In genomic region chr1:158124034-158124433, GRCh38 we compare ENCODE assay signal across 20 cellular contexts. TPM values are rescaled to one million over a fixed set of nuclear protein-coding genes. Genes with fewer than 3 reads are reported as not detected.
DNase-seq lines count a peak whose midpoint lies in the region; ATAC-seq and TF ChIP-seq lines count a peak whose summit lies in the region.
"Had no signal": no experiment of that assay in that cellular context is flagged by ENCODE, and none has a peak within 500 bp of the region (broad histone marks: within the 10 kb centered on the region; RNA-seq: fewer than 3 reads in every experiment).

No MANE protein-coding gene starts in this region.

- POLR2A ChIA-PET in MCF 10A (lab: Yijun Ruan, JAX) = interaction anchor here (0.7 to 2.5 kb wide), 7 partner anchors 26 to 544 kb away, joined by 3 to 15 read pairs (median 4); partner anchors contain the start of gene KIRREL1

- H3K36me3 ChIP-seq in breast epithelium (no peaks in the 10 kb centered on the region), RWPE2 (ENCODE audit: low read depth) (no peaks in the 10 kb centered on the region)
- H3K36me3 ChIP-seq: upper lobe of left lung had no signal

- DNase-seq in MCF 10A (ENCODE audit: unreplicated experiment) (peak; percentile 90), breast epithelium (ENCODE audit: low spot score in 2 of 2) (no peak), RWPE2 (ENCODE audit: low spot score) (peak; percentile 79), foreskin keratinocyte (peak; percentile 59 to 88), NCI-H2227 (lab: John Stamatoyannopoulos, UW; ENCODE audit: unreplicated experiment) (no peak), chondrocyte (ENCODE audit: low spot score) (no peak)
- no peak for DNase-seq in activated CD4-positive, alpha-beta T cell treated with anti-CD3 and anti-CD28 coated beads, Interleukin-2, amount 50 U/mL, for 4 hours
- DNase-seq in activated CD8-positive, alpha-beta memory T cell treated with anti-CD3 and anti-CD28 coated beads, Interleukin-2, amount 50 U/mL, for 48 hours = no peak
- DNase-seq: 8988T; activated CD4-positive, alpha-beta T cell treated with anti-CD3 and anti-CD28 coated beads, Interleukin-2, amount 10 ng/mL, durations not matched to agents 24 days and 14 days; activated naive CD8-positive, alpha-beta T cell treated with anti-CD3 and anti-CD28 coated beads for 36 hours; activated T-cell treated with anti-CD3 and anti-CD28 coated beads, Interleukin-2, amount 50 U/mL, for 1 hour; C1 segment of cervical spinal cord; central memory CD4-positive, alpha-beta T cell; effector memory CD4-positive, alpha-beta T cell; KG1; OCI-M1; stimulated activated naive CD8-positive, alpha-beta T cell treated with anti-CD3 and anti-CD28 coated beads, Interleukin-15, Interleukin-2, amounts not matched to agents 100 U/mL and 50 U/mL, for 24 hours; upper lobe of left lung had no signal

- no peaks in the 10 kb centered on the region for H3K9me3 ChIP-seq in breast epithelium
- H3K9me3 ChIP-seq in RWPE2 (ENCODE audit: severe bottlenecking) = no peaks in the 10 kb centered on the region
- H3K9me3 ChIP-seq: upper lobe of left lung had no signal

- H3K27ac Mint-ChIP-seq in MCF 10A (ENCODE audit: low read depth, unreplicated experiment) = peak overlapping the region; percentile 74
- H3K27ac Mint-ChIP-seq in chondrocyte (ENCODE audit: unreplicated experiment) = no peak overlapping the region
- H3K27ac Mint-ChIP-seq: activated CD4-positive, alpha-beta T cell treated with anti-CD3 and anti-CD28 coated beads, Interleukin-2, amount 10 ng/mL, durations not matched to agents 24 days and 14 days; activated naive CD8-positive, alpha-beta T cell treated with anti-CD3 and anti-CD28 coated beads for 36 hours had no signal

- ATAC-seq in RWPE2 (ENCODE audit: low read depth) = peak; percentile 83
- ATAC-seq in foreskin keratinocyte = peak; percentile 88
- ATAC-seq: stimulated activated naive CD8-positive, alpha-beta T cell treated with anti-CD3 and anti-CD28 coated beads, Interleukin-15, Interleukin-2, amounts not matched to agents 100 U/mL and 50 U/mL, for 24 hours had no signal

- H3K27me3 Mint-ChIP-seq in MCF 10A (ENCODE audit: insufficient read depth, unreplicated experiment) (no peaks in the 10 kb centered on the region), chondrocyte (ENCODE audit: low read depth) (peaks cover 33% of the 10 kb centered on the region)

- H3K4me1 Mint-ChIP-seq in MCF 10A (ENCODE audit: insufficient read depth, unreplicated experiment) (peaks cover 14% of the 10 kb centered on the region), chondrocyte (ENCODE audit: low read depth) (peaks cover 3% of the 10 kb centered on the region)
- H3K4me1 Mint-ChIP-seq: activated naive CD8-positive, alpha-beta T cell treated with anti-CD3 and anti-CD28 coated beads for 36 hours had no signal

- no peaks in the 10 kb centered on the region for H3K27me3 ChIP-seq in breast epithelium
- no peaks in the 10 kb centered on the region for H3K27me3 ChIP-seq in RWPE2 (ENCODE audit: insufficient read depth, poor library complexity, severe bottlenecking)
- no peaks in the 10 kb centered on the region for H3K27me3 ChIP-seq in foreskin keratinocyte
- H3K27me3 ChIP-seq: upper lobe of left lung had no signal

- no peaks in the 10 kb centered on the region for H3K9me3 Mint-ChIP-seq in MCF 10A (ENCODE audit: unreplicated experiment)
- no peaks in the 10 kb centered on the region for H3K9me3 Mint-ChIP-seq in chondrocyte (ENCODE audit: low read depth)
- H3K9me3 Mint-ChIP-seq: activated CD4-positive, alpha-beta T cell treated with anti-CD3 and anti-CD28 coated beads, Interleukin-2, amount 10 ng/mL, durations not matched to agents 24 days and 14 days; activated naive CD8-positive, alpha-beta T cell treated with anti-CD3 and anti-CD28 coated beads for 36 hours had no signal

- TF ChIP-seq POLR2A in breast epithelium (IDR thresholded peaks at IDR 0.05) = no peak

- intact Hi-C loops in MCF 10A (cut with micrococcal nuclease) (loop anchor here (2.0 kb wide), 1 partner anchor 87 kb away; no protein-coding TSS in a partner anchor), breast epithelium (cut with DNase I; ENCODE audit: low total_unique reads) (loop anchor here (10.0 kb wide), 1 partner anchor 159 kb away; no protein-coding TSS in a partner anchor)

- no peak for TF ChIP-seq CTCF in MCF 10A (IDR thresholded peaks at IDR 0.05; ENCODE audit: unreplicated experiment)
- TF ChIP-seq CTCF in breast epithelium (IDR thresholded peaks at IDR 0.05) = no peak
- TF ChIP-seq CTCF in RWPE2 (IDR thresholded peaks at IDR 0.05; ENCODE audit: poor library complexity, severe bottlenecking) = no peak
- peak; percentile 19 for TF ChIP-seq CTCF in foreskin keratinocyte (conservative IDR thresholded peaks at IDR 0.05)
- no peak for TF ChIP-seq CTCF in chondrocyte (IDR thresholded peaks at IDR 0.05)

- no peaks in the 10 kb centered on the region for H3K4me1 ChIP-seq in breast epithelium
- peaks cover 15% of the 10 kb centered on the region for H3K4me1 ChIP-seq in RWPE2 (ENCODE audit: insufficient read depth, poor library complexity, severe bottlenecking)
- H3K4me1 ChIP-seq in foreskin keratinocyte = peaks cover 9% of the 10 kb centered on the region
- H3K4me1 ChIP-seq: upper lobe of left lung had no signal

- BruUV-seq in MCF 10A (replicated peaks; lab: Mats Ljungman, UMichigan) = no TSS peak

- no peak overlapping the region for H3K27ac ChIP-seq in breast epithelium
- peak overlapping the region; percentile 32 for H3K27ac ChIP-seq in RWPE2 (ENCODE audit: poor library complexity, severe bottlenecking)
- H3K27ac ChIP-seq in foreskin keratinocyte = no peak overlapping the region
- H3K27ac ChIP-seq: upper lobe of left lung had no signal

- CTCF ChIA-PET in MCF 10A (lab: Yijun Ruan, JAX) = interaction anchor here (0.6 to 33.5 kb wide), 59 partner anchors 8 to 959 kb away, joined by 3 to 2587 read pairs (median 6); partner anchors contain the start of genes CD1D and KIRREL1

- H3K4me3 ChIP-seq in breast epithelium = no peak overlapping the region
- no peak overlapping the region for H3K4me3 ChIP-seq in RWPE2 (ENCODE audit: severe bottlenecking)
- H3K4me3 ChIP-seq: upper lobe of left lung had no signal

- H3K36me3 Mint-ChIP-seq in MCF 10A (ENCODE audit: insufficient read depth, unreplicated experiment) = no peaks in the 10 kb centered on the region
- H3K36me3 Mint-ChIP-seq in chondrocyte (ENCODE audit: low read depth) = no peaks in the 10 kb centered on the region
- H3K36me3 Mint-ChIP-seq: activated naive CD8-positive, alpha-beta T cell treated with anti-CD3 and anti-CD28 coated beads for 36 hours had no signal

- H3K4me3 Mint-ChIP-seq in MCF 10A (ENCODE audit: unreplicated experiment) (no peak overlapping the region), chondrocyte (ENCODE audit: unreplicated experiment) (no peak overlapping the region)
- H3K4me3 Mint-ChIP-seq: activated CD4-positive, alpha-beta T cell treated with anti-CD3 and anti-CD28 coated beads, Interleukin-2, amount 10 ng/mL, durations not matched to agents 24 days and 14 days; activated naive CD8-positive, alpha-beta T cell treated with anti-CD3 and anti-CD28 coated beads for 36 hours had no signal

RNA-seq across cellular contexts. Expression of gene CD1D, which starts 56.7 kb away (rescaled TPM):
- total RNA-seq in MCF 10A (2022) = 0.19 and 0.22 TPM in 2 replicates
- total RNA-seq in breast epithelium = 1 to 10 TPM in 2 of 3 donors, under 1 TPM in 1; 0.96 to 2.0 (median 1.8) TPM
- total RNA-seq in foreskin keratinocyte = 3.9 and 5.1 TPM in 2 replicates
- 3.7 and 3.8 TPM in 2 replicates for polyA plus RNA-seq in foreskin keratinocyte
- not detected in 3 replicates for total RNA-seq in chondrocyte
- total RNA-seq: activated CD4-positive, alpha-beta T cell treated with anti-CD3 and anti-CD28 coated beads, Interleukin-2, amount 10 ng/mL, durations not matched to agents 24 days and 14 days; activated naive CD8-positive, alpha-beta T cell treated with anti-CD3 and anti-CD28 coated beads for 36 hours; pulmonary artery endothelial cell had no signal

Comparison
In these comparisons a context has a peak if more than half of its experiments do, and no peak if none do; other contexts are left out.
1. DNase-seq: peak in MCF 10A (single experiment), RWPE2 (single experiment) and foreskin keratinocyte (2 of 2); none in breast epithelium (0 of 2), activated CD4-positive, alpha-beta T cell treated with anti-CD3 and anti-CD28 coated beads, Interleukin-2, amount 50 U/mL, for 4 hours (0 of 2), NCI-H2227 (single experiment), activated CD8-positive, alpha-beta memory T cell treated with anti-CD3 and anti-CD28 coated beads, Interleukin-2, amount 50 U/mL, for 48 hours (single experiment) and chondrocyte (single experiment).